In genomic region chr17:36195474-36196098, GRCh38 we compare ENCODE assay signal across 16 cellular contexts. TPM values are rescaled to one million over a fixed set of nuclear protein-coding genes. Genes with fewer than 3 reads are reported as not detected.
A peak's percentile ranks its signal among the peaks of the same experiment; 100 is the strongest.
DNase-seq lines count a peak whose midpoint lies in the region; ATAC-seq, FAIRE-seq and TF ChIP-seq lines count a peak whose summit lies in the region.
"Had no signal": no experiment of that assay in that cellular context is flagged by ENCODE, and none has a peak within 500 bp of the region (broad histone marks: within the 10 kb centered on the region; RNA-seq: fewer than 3 reads in every experiment).

No MANE protein-coding gene starts in this region.

- peak overlapping the region; percentile 78 to 98 (median 93) for H3K4me2 ChIP-seq in BLaER1 treated with 17β-estradiol and CSF1 and Interleukin-3, amounts not matched to agents 10 nM and 100 nM
- 0 out of 2 replicates have a peak overlapping the region, but pooled peaks have one; percentile 55 for H3K4me2 ChIP-seq in GM12878 (ENCODE audit: control insufficient read depth, insufficient read depth)

- no peak for TF ChIP-seq EP300 in GM12878 (IDR thresholded peaks at IDR 0.05; ENCODE audit: borderline replicate concordance in 1 of 2, control insufficient read depth in 1 of 2, low read depth in 2 of 2, low read length in 2 of 2)

- peaks cover 11% of the 10 kb centered on the region for H3K4me1 Mint-ChIP-seq in nephron
- peaks cover 5 to 82% (median 27%) of the 10 kb centered on the region in 4 donors for H3K4me1 Mint-ChIP-seq in naive thymus-derived CD8-positive, alpha-beta T cell

- H2AFZ ChIP-seq in GM12878 (ENCODE audit: control insufficient read depth, low read depth, low read length): no peak overlapping the region

- no peak for FAIRE-seq in GM12878 (lab: Jason Lieb, UNC)
- no peak for FAIRE-seq in D721Med (lab: Jason Lieb, UNC)

- H3K9me3 ChIP-seq in BLaER1 treated with 17β-estradiol and CSF1 and Interleukin-3, amounts not matched to agents 10 nM and 100 nM (replicated peaks in 1 of 11): no peaks in the 10 kb centered on the region
- no peaks in the 10 kb centered on the region for H3K9me3 ChIP-seq in GM12878 (replicated peaks; ENCODE audit: control insufficient read depth, insufficient read depth, low read length)
- H3K9me3 ChIP-seq: colonic mucosa, sigmoid colon had no signal

- no peaks in the 10 kb centered on the region for H4K20me1 ChIP-seq in BLaER1 treated with 17β-estradiol and CSF1 and Interleukin-3, amounts not matched to agents 10 nM and 100 nM
- no peaks in the 10 kb centered on the region for H4K20me1 ChIP-seq in GM12878 (ENCODE audit: control insufficient read depth, insufficient read depth)

- no peak for TF ChIP-seq RAD21 in GM12878 (IDR thresholded peaks at IDR 0.05; ENCODE audit: insufficient read depth, low read depth, low read length)

- peaks cover 0 to 14% (median 5%) of the 10 kb centered on the region in 11 experiments; a peak in 7 of 22 replicates for H3K36me3 ChIP-seq in BLaER1 treated with 17β-estradiol and CSF1 and Interleukin-3, amounts not matched to agents 10 nM and 100 nM
- H3K36me3 ChIP-seq in GM12878 (ENCODE audit: control insufficient read depth in 2 of 2, insufficient read depth in 2 of 2, low read length in 1 of 2): no peaks in the 10 kb centered on the region
- H3K36me3 ChIP-seq: colonic mucosa, sigmoid colon had no signal

- H3K9me3 Mint-ChIP-seq in nephron: no peaks in the 10 kb centered on the region
- H3K9me3 Mint-ChIP-seq in naive thymus-derived CD8-positive, alpha-beta T cell: no peaks in the 10 kb centered on the region
- H3K9me3 Mint-ChIP-seq: activated T-helper 2 cell treated with anti-CD3 and anti-CD28 coated beads, Interferon-gamma antibody, Interleukin-2, Interleukin-4, amounts not matched to agents 10 μg/mL and 5 μg/mL and 100 μg/mL, durations not matched to agents 14 hours and 24 hours and 36 hours; T-helper 1 cell treated with Interleukin-12 subunit alpha and Interleukin-12 subunit beta and Interleukin-4 antibody, amounts not matched to agents 30 μg/mL and 1 μg/mL, for 36 hours had no signal

- SMC1A ChIA-PET in GM12878 (lab: Charles Lee; ENCODE audit: uncharacterized antibody, unreplicated experiment): interaction anchor here (0.6 to 0.9 kb wide), 2 partner anchors 18 to 106 kb away, joined by 3 to 13 read pairs; partner anchors contain the start of gene CCL3

- H3K9ac ChIP-seq in BLaER1 treated with 17β-estradiol and CSF1 and Interleukin-3, amounts not matched to agents 10 nM and 100 nM: peak overlapping the region; percentile 80 to 94 (median 88)
- H3K9ac ChIP-seq in GM12878 (ENCODE audit: control insufficient read depth, insufficient read depth, low read length): no peak overlapping the region; the same call in 1 of the 2 replicates

- H3K27ac Mint-ChIP-seq in nephron: no peak overlapping the region
- H3K27ac Mint-ChIP-seq in naive thymus-derived CD8-positive, alpha-beta T cell: peak overlapping the region in 4 of 10 donors; percentile 5 to 91 (median 62)
- H3K27ac Mint-ChIP-seq: activated CD4-positive, alpha-beta T cell treated with anti-CD3 and anti-CD28 coated beads for 36 hours; activated T-helper 2 cell treated with anti-CD3 and anti-CD28 coated beads, Interferon-gamma antibody, Interleukin-2, Interleukin-4, amounts not matched to agents 10 μg/mL and 5 μg/mL and 100 μg/mL, durations not matched to agents 14 hours and 24 hours and 36 hours; T-helper 1 cell treated with Interleukin-12 subunit alpha and Interleukin-12 subunit beta and Interleukin-4 antibody, amounts not matched to agents 30 μg/mL and 1 μg/mL, for 36 hours had no signal

- TF ChIP-seq CTCF in GM12878 (IDR thresholded peaks at IDR 0.05 in 2 of 3, conservative IDR thresholded peaks at IDR 0.05 in 1 of 3; ENCODE audit: control insufficient read depth in 2 of 3, extremely low read depth in 1 of 3, insufficient read depth in 1 of 3, low read depth in 3 of 3, low read length in 3 of 3) (no peak), nephron (IDR thresholded peaks at IDR 0.05; ENCODE audit: unreplicated experiment in 3 of 3) (no peak), D721Med (IDR thresholded peaks at IDR 0.05; ENCODE audit: insufficient read depth, missing control alignments) (no peak)

- no peaks in the 10 kb centered on the region for H3K27me3 ChIP-seq in BLaER1 treated with 17β-estradiol and CSF1 and Interleukin-3, amounts not matched to agents 10 nM and 100 nM
- no peaks in the 10 kb centered on the region for H3K27me3 ChIP-seq in GM12878 (replicated peaks in 1 of 2; ENCODE audit: control insufficient read depth in 2 of 2, insufficient read depth in 2 of 2, low read length in 1 of 2)
- H3K27me3 ChIP-seq: colonic mucosa had no signal

- CTCF ChIA-PET in GM12878 (lab: Yijun Ruan, JAX): interaction anchor here (0.6 to 1.1 kb wide), 3 partner anchors 11 to 226 kb away, joined by 3 read pairs; no protein-coding TSS in a partner anchor

- H3K4me3 Mint-ChIP-seq in nephron: peak overlapping the region in 2 of 3 experiments; percentile 9 to 12
- H3K4me3 Mint-ChIP-seq in naive thymus-derived CD8-positive, alpha-beta T cell: peak overlapping the region in 3 of 10 donors; percentile 13 to 75 (median 39)
- H3K4me3 Mint-ChIP-seq: activated CD4-positive, alpha-beta T cell treated with anti-CD3 and anti-CD28 coated beads for 36 hours; T-helper 1 cell treated with Interleukin-12 subunit alpha and Interleukin-12 subunit beta and Interleukin-4 antibody, amounts not matched to agents 30 μg/mL and 1 μg/mL, for 36 hours had no signal

- intact Hi-C loops in GM12878 (cut with micrococcal nuclease; ENCODE audit: unreplicated experiment): no loop called here

- H3K4me3 ChIP-seq in BLaER1 treated with 17β-estradiol and CSF1 and Interleukin-3, amounts not matched to agents 10 nM and 100 nM: peak overlapping the region; percentile 7 to 69 (median 58); a peak in 19 of 20 replicates
- H3K4me3 ChIP-seq in GM12878: no peak overlapping the region
- H3K4me3 ChIP-seq: colonic mucosa, sigmoid colon had no signal

- DNase-seq in GM12878 (ENCODE audit: low read depth, low spot score): no peak
- DNase-seq in D721Med (ENCODE audit: insufficient read length, low spot score): no peak
- DNase-seq in naive thymus-derived CD8-positive, alpha-beta T cell: no peak
- no peak for DNase-seq in activated naive CD4-positive, alpha-beta T cell treated with anti-CD3 and anti-CD28 coated beads, Interleukin-2, amount 50 U/mL, for 16 hours
- DNase-seq: activated CD4-positive, alpha-beta T cell treated with anti-CD3 and anti-CD28 coated beads for 36 hours; colonic mucosa; NCI-H187 treated with DMSO at 0.1 percent for 48 hours; NCI-H526; sigmoid colon; stimulated activated CD4-positive, alpha-beta T cell treated with anti-CD3 and anti-CD28 coated beads, Interleukin-4, amount 100 ng/mL, for 4 hours had no signal

- H3K27ac ChIP-seq in BLaER1 treated with 17β-estradiol and CSF1 and Interleukin-3, amounts not matched to agents 10 nM and 100 nM: peak overlapping the region; percentile 91 to 99 (median 97)
- H3K27ac ChIP-seq in GM12878 (ENCODE audit: control insufficient read depth, insufficient read depth): peak overlapping the region; percentile 71; the same call in 1 of the 2 replicates
- H3K27ac ChIP-seq: colonic mucosa, sigmoid colon had no signal

- TF ChIP-seq POLR2A in GM19193 (IDR thresholded peaks at IDR 0.05; ENCODE audit: extremely low read depth, insufficient read depth, insufficient read length): peak; percentile 71
- TF ChIP-seq POLR2A in GM12878 (IDR thresholded peaks at IDR 0.05; ENCODE audit: low read depth, low read length): no peak

- in situ Hi-C loops in GM12878 (cut with MboI): loop anchor here (5.0 kb wide), 1 partner anchor 108 kb away; no protein-coding TSS in a partner anchor

- H3K79me2 ChIP-seq in GM12878 (ENCODE audit: control insufficient read depth, insufficient read depth, low read length): no peaks in the 10 kb centered on the region

- 65% methylated on average over 8 of the region's 10 CpGs for WGBS in GM12878 (ENCODE audit: insufficient coverage, insufficient replicate concordance, low lambda C conversion rate, missing lambda C conversion rate)

- POLR2A ChIA-PET in GM12878 (lab: Charles Lee): interaction anchor here (0.6 to 1.6 kb wide), 3 partner anchors 105 to 108 kb away, joined by 3 to 5 read pairs (median 3); partner anchors contain the start of gene CCL3
- POLR2A ChIA-PET in naive thymus-derived CD8-positive, alpha-beta T cell (lab: Charles Lee): interaction anchor here (0.5 to 1.3 kb wide), 2 partner anchors 13 to 20 kb away, joined by 3 to 6 read pairs; no protein-coding TSS in a partner anchor

- peaks cover 30% of the 10 kb centered on the region for H3K27me3 Mint-ChIP-seq in nephron (ENCODE audit: low read depth)
- peaks cover 13 to 33% (median 19%) of the 10 kb centered on the region in 5 donors for H3K27me3 Mint-ChIP-seq in naive thymus-derived CD8-positive, alpha-beta T cell

- ATAC-seq in GM12878 (no peak), GM19463 (IDR thresholded peaks at IDR 0.05; ENCODE audit: unreplicated experiment) (no peak)
- ATAC-seq in naive thymus-derived CD8-positive, alpha-beta T cell: no peak
- ATAC-seq: activated CD4-positive, alpha-beta T cell treated with anti-CD3 and anti-CD28 coated beads for 36 hours had no signal

- RAD21 ChIA-PET in GM12878 (lab: Charles Lee; ENCODE audit: unreplicated experiment): interaction anchor here (0.6 to 1.5 kb wide), 4 partner anchors 11 to 107 kb away, joined by 3 to 6 read pairs (median 4); no protein-coding TSS in a partner anchor

- peaks cover 75 to 99% (median 93%) of the 10 kb centered on the region in 10 experiments for H3K4me1 ChIP-seq in BLaER1 treated with 17β-estradiol and CSF1 and Interleukin-3, amounts not matched to agents 10 nM and 100 nM
- H3K4me1 ChIP-seq in GM12878 (ENCODE audit: control insufficient read depth, insufficient read depth, low read length): peaks cover 19% of the 10 kb centered on the region
- H3K4me1 ChIP-seq: colonic mucosa had no signal

- no peaks in the 10 kb centered on the region for H3K36me3 Mint-ChIP-seq in nephron (ENCODE audit: low read depth)
- H3K36me3 Mint-ChIP-seq in naive thymus-derived CD8-positive, alpha-beta T cell: no peaks in the 10 kb centered on the region

- BruUV-seq in GM12878 (replicated peaks; lab: Mats Ljungman, UMichigan): no TSS peak

RNA-seq across cellular contexts. Expression of gene CCL3L1, which starts 1.0 kb away (rescaled TPM):
- 6.6 and 7.5 TPM in 2 replicates for total RNA-seq in GM12878 (2013; cell fraction: nucleolus; rRNA removed)
- total RNA-seq in GM12878 (2014; rRNA removed) (13.0 and 14.8 TPM in 2 replicates), GM12878 (2014; rRNA removed; fragmentation: Illumina TruSeq; extraction: Trizol) (12.4 and 15.3 TPM in 2 replicates), GM12878 (2021) (12.9 and 13.6 TPM in 2 replicates)
- polyA plus RNA-seq in GM12878 (2011; ENCODE audit: low read depth): 17.8 TPM
- polyA plus RNA-seq in GM12878 (2011; rRNA removed) (26.9 and 108 TPM in 2 replicates), GM12878 (2014; fragmentation: Illumina TruSeq; extraction: Trizol) (5.4 and 13.4 TPM in 2 replicates), GM12878 (2014; fragmentation: Nextera tagmentation; extraction: Ambion mirVana) (10 to 100 TPM; 13.8 to 14.5 TPM), GM12878 (2014; rRNA removed) (12.6 and 14.0 TPM in 2 replicates), GM12878 (2016; fragmentation: Nextera tagmentation; extraction: Ambion mirVana) (1 to 10 TPM; 1.9 to 3.2 TPM)
- 63.6 and 64.9 TPM in 2 replicates for polyA plus RNA-seq in GM12878 (2011; cell fraction: cytosol; rRNA removed)
- polyA plus RNA-seq in GM12878 (2011; cell fraction: nucleus; rRNA removed): 51.9 and 86.7 TPM in 2 replicates
- 17.4 and 22.5 TPM in 2 replicates for polyA plus RNA-seq in GM12878 (2012)
- 44.0 and 53.2 TPM in 2 replicates for polyA minus RNA-seq in GM12878 (2011; rRNA and poly(A)+ RNA removed)
- polyA minus RNA-seq in GM12878 (2011; cell fraction: cytosol; rRNA and poly(A)+ RNA removed): 38.6 and 41.3 TPM in 2 replicates
- polyA minus RNA-seq in GM12878 (2011; cell fraction: nucleus; rRNA and poly(A)+ RNA removed): 88.5 and 100 TPM in 2 replicates
- 1 to 10 TPM in 1 of 2 experiments, under 1 TPM in 1; 0.77 to 3.0 TPM for total RNA-seq in naive thymus-derived CD8-positive, alpha-beta T cell
- polyA plus RNA-seq in naive thymus-derived CD8-positive, alpha-beta T cell: 10 to 100 TPM in 1 of 3 donors, not detected in 2; 34.9 TPM
- total RNA-seq: colonic mucosa had no signal

RNA-seq across cellular contexts. Expression of gene CCL4L2, which starts 15.3 kb away (rescaled TPM):
- 0.84 TPM in 1 of 2 replicates, not detected in the other for total RNA-seq in GM12878 (2013; cell fraction: nucleolus; rRNA removed)
- total RNA-seq in GM12878 (2014; rRNA removed) (13.6 and 23.2 TPM in 2 replicates), GM12878 (2014; rRNA removed; fragmentation: Illumina TruSeq; extraction: Trizol) (13.1 and 15.0 TPM in 2 replicates), GM12878 (2021) (11.1 and 12.3 TPM in 2 replicates)
- 12.3 TPM for polyA plus RNA-seq in GM12878 (2011; ENCODE audit: low read depth)
- polyA plus RNA-seq in GM12878 (2011; rRNA removed) (249 and 275 TPM in 2 replicates), GM12878 (2014; fragmentation: Illumina TruSeq; extraction: Trizol) (12.0 and 15.4 TPM in 2 replicates), GM12878 (2014; fragmentation: Nextera tagmentation; extraction: Ambion mirVana) (100 to 1,000 TPM in 1 of 2 experiments, 10 to 100 TPM in 1; 99.7 to 133 TPM), GM12878 (2014; rRNA removed) (17.5 and 20.9 TPM in 2 replicates), GM12878 (2016; fragmentation: Nextera tagmentation; extraction: Ambion mirVana) (1 to 10 TPM; 2.3 to 4.2 TPM)
- polyA plus RNA-seq in GM12878 (2011; cell fraction: cytosol; rRNA removed): 273 and 296 TPM in 2 replicates
- polyA plus RNA-seq in GM12878 (2011; cell fraction: nucleus; rRNA removed): 86.0 and 151 TPM in 2 replicates
- 4.0 and 23.1 TPM in 2 replicates for polyA plus RNA-seq in GM12878 (2012)
- polyA minus RNA-seq in GM12878 (2011; rRNA and poly(A)+ RNA removed): 154 and 262 TPM in 2 replicates
- polyA minus RNA-seq in GM12878 (2011; cell fraction: cytosol; rRNA and poly(A)+ RNA removed): 45.8 and 46.4 TPM in 2 replicates
- polyA minus RNA-seq in GM12878 (2011; cell fraction: nucleus; rRNA and poly(A)+ RNA removed): 29.3 and 32.3 TPM in 2 replicates
- total RNA-seq in naive thymus-derived CD8-positive, alpha-beta T cell: 1 to 10 TPM; 1.5 to 2.1 TPM
- 10 to 100 TPM in 1 of 3 donors, under 1 TPM in 1, not detected in 1; 0.59 to 58.5 TPM for polyA plus RNA-seq in naive thymus-derived CD8-positive, alpha-beta T cell

RNA-seq across cellular contexts. Expression of gene TBC1D3B, which starts 19.1 kb away (rescaled TPM):
- total RNA-seq in GM12878 (2013; cell fraction: nucleolus; rRNA removed): 9.6 and 11.1 TPM in 2 replicates
- 1.8 and 2.7 TPM in 2 replicates for total RNA-seq in GM12878 (2014; rRNA removed)
- 1.6 and 2.0 TPM in 2 replicates for total RNA-seq in GM12878 (2014; rRNA removed; fragmentation: Illumina TruSeq; extraction: Trizol)
- total RNA-seq in GM12878 (2021): 2.5 and 8.5 TPM in 2 replicates
- polyA plus RNA-seq in GM12878 (2011; ENCODE audit: low read depth): not detected
- polyA plus RNA-seq in GM12878 (2011; rRNA removed): 2.0 and 2.1 TPM in 2 replicates
- polyA plus RNA-seq in GM12878 (2011; cell fraction: cytosol; rRNA removed): 1.6 and 2.6 TPM in 2 replicates
- 15.3 and 19.8 TPM in 2 replicates for polyA plus RNA-seq in GM12878 (2011; cell fraction: nucleus; rRNA removed)
- 3.0 and 5.8 TPM in 2 replicates for polyA plus RNA-seq in GM12878 (2012)
- polyA plus RNA-seq in GM12878 (2014; fragmentation: Illumina TruSeq; extraction: Trizol): 0.93 TPM in 1 of 2 replicates, not detected in the other
- not detected for polyA plus RNA-seq in GM12878 (2014; fragmentation: Nextera tagmentation; extraction: Ambion mirVana)
- 3.0 and 4.8 TPM in 2 replicates for polyA plus RNA-seq in GM12878 (2014; rRNA removed)
- polyA plus RNA-seq in GM12878 (2016; fragmentation: Nextera tagmentation; extraction: Ambion mirVana): 1 to 10 TPM in 1 of 2 experiments, under 1 TPM in 1; 0.67 to 1.6 TPM
- polyA minus RNA-seq in GM12878 (2011; rRNA and poly(A)+ RNA removed): 0.80 TPM in 1 of 2 replicates, not detected in the other
- not detected in 2 replicates for polyA minus RNA-seq in GM12878 (2011; cell fraction: cytosol; rRNA and poly(A)+ RNA removed)
- 1.9 and 2.3 TPM in 2 replicates for polyA minus RNA-seq in GM12878 (2011; cell fraction: nucleus; rRNA and poly(A)+ RNA removed)
- total RNA-seq in naive thymus-derived CD8-positive, alpha-beta T cell: 10 to 100 TPM; 13.4 to 15.3 TPM
- polyA plus RNA-seq in naive thymus-derived CD8-positive, alpha-beta T cell: not detected
